ENCODE assay signal across 8 cellular contexts in genomic region chr14:22491683-22492483, GRCh38.
DNase-seq lines count a peak whose midpoint lies in the region; ATAC-seq and FAIRE-seq lines count a peak whose summit lies in the region.

No MANE protein-coding gene starts in this region.

- peaks cover 34% of the 10 kb centered on the region for H3K36me3 Mint-ChIP-seq in CD4-positive, CD25-positive, alpha-beta regulatory T cell
- peaks cover 71% of the 10 kb centered on the region for H3K36me3 Mint-ChIP-seq in activated naive CD8-positive, alpha-beta T cell treated with anti-CD3 and anti-CD28 coated beads, Interleukin-2, amount 50 U/mL, for 24 hours (ENCODE audit: low read depth)

- no peak for DNase-seq in CD4-positive, CD25-positive, alpha-beta regulatory T cell
- DNase-seq in activated naive CD8-positive, alpha-beta T cell treated with anti-CD3 and anti-CD28 coated beads, Interleukin-2, amount 50 U/mL, for 24 hours, result no peak
- DNase-seq in H4 (ENCODE audit: low spot score) (no peak), RCC 7860 (ENCODE audit: low spot score) (no peak), DMS 273 (lab: John Stamatoyannopoulos, UW; ENCODE audit: unreplicated experiment) (no peak), DMS53 treated with DMSO at 0.1 percent for 48 hours (lab: John Stamatoyannopoulos, UW; ENCODE audit: unreplicated experiment) (no peak)

- H3K27ac ChIP-seq in CD4-positive, CD25-positive, alpha-beta regulatory T cell (ENCODE audit: insufficient read depth, low read length, poor library complexity, severe bottlenecking), result peak overlapping the region; percentile 99

- peak overlapping the region; percentile 81 to 99 (median 94) for H3K27ac Mint-ChIP-seq in CD4-positive, CD25-positive, alpha-beta regulatory T cell
- H3K27ac Mint-ChIP-seq in activated naive CD8-positive, alpha-beta T cell treated with anti-CD3 and anti-CD28 coated beads, Interleukin-2, amount 50 U/mL, for 24 hours, result peak overlapping the region; percentile 95

- peaks cover 0 to 14% (median 0%) of the 10 kb centered on the region in 4 donors for H3K4me1 Mint-ChIP-seq in CD4-positive, CD25-positive, alpha-beta regulatory T cell
- peaks cover 61% of the 10 kb centered on the region for H3K4me1 Mint-ChIP-seq in activated naive CD8-positive, alpha-beta T cell treated with anti-CD3 and anti-CD28 coated beads, Interleukin-2, amount 50 U/mL, for 24 hours

- no peaks in the 10 kb centered on the region for H3K9me3 ChIP-seq in CD4-positive, CD25-positive, alpha-beta regulatory T cell (ENCODE audit: control insufficient read depth in 2 of 2, low read length in 2 of 2)

- no peaks in the 10 kb centered on the region for H3K9me3 Mint-ChIP-seq in CD4-positive, CD25-positive, alpha-beta regulatory T cell
- no peaks in the 10 kb centered on the region for H3K9me3 Mint-ChIP-seq in activated naive CD8-positive, alpha-beta T cell treated with anti-CD3 and anti-CD28 coated beads, Interleukin-2, amount 50 U/mL, for 24 hours

- H3K4me1 ChIP-seq in CD4-positive, CD25-positive, alpha-beta regulatory T cell (ENCODE audit: control insufficient read depth, insufficient read depth, low read length, poor library complexity, severe bottlenecking), result peaks cover 4% of the 10 kb centered on the region

- ATAC-seq in CD4-positive, CD25-positive, alpha-beta regulatory T cell (ENCODE audit: low read depth in 2 of 2), result peak; percentile 23 to 25
- ATAC-seq in GM18861 (IDR thresholded peaks at IDR 0.05; ENCODE audit: unreplicated experiment), result peak; percentile 19
- peak; percentile 25 for ATAC-seq in HG03097 (IDR thresholded peaks at IDR 0.05; ENCODE audit: low FRiP score, unreplicated experiment)
- ATAC-seq in activated naive CD8-positive, alpha-beta T cell treated with anti-CD3 and anti-CD28 coated beads, Interleukin-2, amount 50 U/mL, for 24 hours, result peak; percentile 55

- H3K4me3 Mint-ChIP-seq in CD4-positive, CD25-positive, alpha-beta regulatory T cell, result peak overlapping the region; percentile 93 to 99 (median 96)
- H3K4me3 Mint-ChIP-seq in activated naive CD8-positive, alpha-beta T cell treated with anti-CD3 and anti-CD28 coated beads, Interleukin-2, amount 50 U/mL, for 24 hours, result peak overlapping the region; percentile 88

- H3K4me3 ChIP-seq in CD4-positive, CD25-positive, alpha-beta regulatory T cell (ENCODE audit: low read depth, low read length), result peak overlapping the region; percentile 86

- no peaks in the 10 kb centered on the region for H3K27me3 ChIP-seq in CD4-positive, CD25-positive, alpha-beta regulatory T cell (ENCODE audit: control insufficient read depth, insufficient read depth, low read length)

- no peak for FAIRE-seq in RCC 7860 (lab: Jason Lieb, UNC)

- peaks cover 5% of the 10 kb centered on the region for H3K36me3 ChIP-seq in CD4-positive, CD25-positive, alpha-beta regulatory T cell (ENCODE audit: control insufficient read depth, insufficient read depth, low read length)

- H3K27me3 Mint-ChIP-seq in CD4-positive, CD25-positive, alpha-beta regulatory T cell, result no peaks in the 10 kb centered on the region
- H3K27me3 Mint-ChIP-seq in activated naive CD8-positive, alpha-beta T cell treated with anti-CD3 and anti-CD28 coated beads, Interleukin-2, amount 50 U/mL, for 24 hours, result no peaks in the 10 kb centered on the region
